In genomic region chr12:52672321-52672933, GRCh38 we compare ENCODE assay signal across 1 cellular context.
TF ChIP-seq lines count a peak whose summit lies in the region.

No MANE protein-coding gene starts in this region.

TF ChIP-seq in HepG2, 621 proteins besides CTCF, POLR2A, EP300 and RAD21:
- TF ChIP-seq ZNF550 (CRISPR knock-in tag; IDR thresholded peaks at IDR 0.05; ENCODE audit: borderline replicate concordance) (no peak), ZNF331 (CRISPR knock-in tag; IDR thresholded peaks at IDR 0.05) (no peak), ISX (CRISPR knock-in tag; conservative IDR thresholded peaks at IDR 0.05) (no peak), SSRP1 (CRISPR knock-in tag; IDR thresholded peaks at IDR 0.05) (no peak), MLLT10 (CRISPR knock-in tag; IDR thresholded peaks at IDR 0.05) (no peak), ZBED4 (CRISPR knock-in tag; IDR thresholded peaks at IDR 0.05; ENCODE audit: borderline replicate concordance) (no peak), ZNF512B (CRISPR knock-in tag; IDR thresholded peaks at IDR 0.05; ENCODE audit: borderline replicate concordance) (no peak), DMTF1 (CRISPR knock-in tag; IDR thresholded peaks at IDR 0.05) (no peak), GTF3A (CRISPR knock-in tag; conservative IDR thresholded peaks at IDR 0.05) (no peak), ZBTB40 (IDR thresholded peaks at IDR 0.05) (no peak), ZBTB40 (CRISPR knock-in tag; IDR thresholded peaks at IDR 0.05) (no peak), ZNF747 (CRISPR knock-in tag; IDR thresholded peaks at IDR 0.05; ENCODE audit: borderline replicate concordance) (no peak), ZUFSP (CRISPR knock-in tag; IDR thresholded peaks at IDR 0.05; ENCODE audit: borderline replicate concordance) (no peak), ZNF496 (CRISPR knock-in tag; IDR thresholded peaks at IDR 0.05; ENCODE audit: insufficient replicate concordance) (no peak), ZNF20 (CRISPR knock-in tag; IDR thresholded peaks at IDR 0.05) (no peak), ZFP36 (IDR thresholded peaks at IDR 0.05; ENCODE audit: borderline replicate concordance, low read depth, low read length, partially characterized antibody) (no peak), ZNF280D (CRISPR knock-in tag; IDR thresholded peaks at IDR 0.05) (no peak), XRCC5 (optimal IDR thresholded peaks at IDR 0.05; ENCODE audit: low read length) (no peak), ZBTB26 (CRISPR knock-in tag; IDR thresholded peaks at IDR 0.05; ENCODE audit: borderline replicate concordance) (no peak), ETV6 (CRISPR knock-in tag; conservative IDR thresholded peaks at IDR 0.05) (no peak), TBX2 (CRISPR knock-in tag; IDR thresholded peaks at IDR 0.05; ENCODE audit: borderline replicate concordance) (no peak)
